In the genomic region with DNA sequence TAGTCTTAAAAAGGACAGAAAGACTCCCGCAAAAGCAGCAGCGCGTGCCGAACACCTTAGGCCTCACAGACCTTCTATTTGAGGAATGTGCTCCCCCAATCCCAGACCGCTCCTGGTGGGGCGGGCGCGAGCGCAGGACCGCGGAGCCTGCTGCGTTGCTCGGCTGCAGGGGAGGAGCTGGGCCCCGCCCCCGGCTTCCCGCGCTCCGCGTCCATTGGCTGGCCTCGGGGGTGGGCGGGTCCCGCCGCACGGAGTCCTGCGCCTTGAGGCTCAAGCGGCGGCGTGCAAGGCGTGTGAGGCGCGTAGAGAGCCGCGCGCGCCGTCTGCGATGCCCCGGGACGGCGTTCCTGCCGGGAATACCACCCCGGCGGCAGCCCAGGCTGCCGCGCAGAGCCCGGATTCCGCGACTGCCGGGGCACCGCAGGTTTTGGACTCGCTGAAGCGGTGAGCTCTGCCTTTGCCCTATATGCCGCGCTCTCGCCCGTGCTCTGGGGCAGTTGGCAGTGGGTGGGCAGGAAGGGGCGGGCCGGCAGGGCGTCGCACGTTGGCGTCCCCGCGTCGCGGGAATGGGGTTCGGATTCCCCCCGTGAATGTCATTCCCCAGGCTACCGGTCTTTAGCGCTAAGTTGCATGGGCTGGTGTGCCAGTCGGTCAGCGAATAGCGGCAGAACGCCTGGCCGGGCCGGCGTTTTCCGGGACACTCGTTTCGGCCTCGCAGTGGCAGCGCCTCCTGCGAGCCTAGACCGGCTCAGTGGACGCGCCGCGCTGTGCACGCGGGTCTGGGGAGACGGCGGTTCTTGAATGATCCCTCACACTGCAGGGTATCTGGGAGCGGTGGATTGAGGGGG, we compare ENCODE assay signal across 1 cellular context.
TF ChIP-seq lines count a peak whose summit lies in the region.

No MANE protein-coding gene starts in this region.

TF ChIP-seq in HepG2, 621 proteins besides CTCF, POLR2A, EP300 and RAD21 (continued from another document and continues in another):
- TF ChIP-seq ZNF276 (CRISPR knock-in tag; IDR thresholded peaks at IDR 0.05; ENCODE audit: low read depth) (peak; percentile 85; the same call in 1 of the 2 replicates), SRF (IDR thresholded peaks at IDR 0.05; ENCODE audit: low read depth, low read length) (no peak), GTF3A (CRISPR knock-in tag; conservative IDR thresholded peaks at IDR 0.05) (no peak), JUN (CRISPR knock-in tag; IDR thresholded peaks at IDR 0.05) (peak; percentile 46; the same call in 1 of the 2 replicates), ZBTB37 (CRISPR knock-in tag; IDR thresholded peaks at IDR 0.05) (no peak), SALL1 (CRISPR knock-in tag; IDR thresholded peaks at IDR 0.05) (peak; percentile 82), RORA (CRISPR knock-in tag; IDR thresholded peaks at IDR 0.05) (no peak), JDP2 (CRISPR knock-in tag; IDR thresholded peaks at IDR 0.05; ENCODE audit: borderline replicate concordance) (no peak), HOXA3 (CRISPR knock-in tag; IDR thresholded peaks at IDR 0.05) (peak; percentile 70), TRIM22 (IDR thresholded peaks at IDR 0.05) (no peak), ZNF136 (CRISPR knock-in tag; IDR thresholded peaks at IDR 0.05; ENCODE audit: low read depth) (0 out of 2 replicates have a peak, but pooled peaks have one; percentile 42), ZNF607 (CRISPR knock-in tag; IDR thresholded peaks at IDR 0.05; ENCODE audit: borderline replicate concordance) (peak; percentile 85; the same call in 1 of the 2 replicates), TMF1 (CRISPR knock-in tag; IDR thresholded peaks at IDR 0.05; ENCODE audit: low read depth) (peak; percentile 95), BORCS8-MEF2B (CRISPR knock-in tag; IDR thresholded peaks at IDR 0.05) (peak; percentile 91), ESRRA (CRISPR knock-in tag; IDR thresholded peaks at IDR 0.05; ENCODE audit: low read depth) (no peak), CHCHD3 (CRISPR knock-in tag; IDR thresholded peaks at IDR 0.05) (peak; percentile 74; the same call in 1 of the 2 replicates), ZNF598 (CRISPR knock-in tag; IDR thresholded peaks at IDR 0.05; ENCODE audit: borderline replicate concordance) (peak; percentile 60; the same call in 1 of the 2 replicates), RNF219 (CRISPR knock-in tag; IDR thresholded peaks at IDR 0.05) (no peak), NBN (conservative IDR thresholded peaks at IDR 0.05) (no peak), NKX3-1 (CRISPR knock-in tag; IDR thresholded peaks at IDR 0.05) (peak; percentile 89), ZNF883 (CRISPR knock-in tag; IDR thresholded peaks at IDR 0.05; ENCODE audit: not compliant biosample characterization) (peak; percentile 96), SAFB2 (CRISPR knock-in tag; IDR thresholded peaks at IDR 0.05; ENCODE audit: borderline replicate concordance, low read depth) (0 out of 2 replicates have a peak, but pooled peaks have one; percentile 67), E2F5 (CRISPR knock-in tag; conservative IDR thresholded peaks at IDR 0.05) (peak; percentile 94), SPEN (CRISPR knock-in tag; IDR thresholded peaks at IDR 0.05; ENCODE audit: low read depth) (peak; percentile 56), NFE2L1 (CRISPR knock-in tag; IDR thresholded peaks at IDR 0.05; ENCODE audit: borderline replicate concordance) (no peak), POGZ (CRISPR knock-in tag; IDR thresholded peaks at IDR 0.05) (0 out of 2 replicates have a peak, but pooled peaks have one; percentile 20), ZSCAN31 (CRISPR knock-in tag; IDR thresholded peaks at IDR 0.05; ENCODE audit: low read depth) (peak; percentile 82), SIN3A (IDR thresholded peaks at IDR 0.05; ENCODE audit: borderline replicate concordance, low read depth, low read length) (no peak), CC2D1A (CRISPR knock-in tag; IDR thresholded peaks at IDR 0.05) (no peak), GATAD1 (CRISPR knock-in tag; IDR thresholded peaks at IDR 0.05) (0 out of 2 replicates have a peak, but pooled peaks have one; percentile 30), ZFP82 (CRISPR knock-in tag; IDR thresholded peaks at IDR 0.05; ENCODE audit: borderline replicate concordance) (peak; percentile 76; the same call in 1 of the 2 replicates), KAT2B (IDR thresholded peaks at IDR 0.05; ENCODE audit: borderline replicate concordance, low read depth, low read length) (no peak), BRD4 (CRISPR knock-in tag; IDR thresholded peaks at IDR 0.05) (no peak), YEATS2 (CRISPR knock-in tag; IDR thresholded peaks at IDR 0.05; ENCODE audit: borderline replicate concordance) (peak; percentile 50; the same call in 1 of the 2 replicates), KAT8 (CRISPR knock-in tag; IDR thresholded peaks at IDR 0.05) (peak; percentile 56; the same call in 1 of the 2 replicates), ZNF782 (CRISPR knock-in tag; IDR thresholded peaks at IDR 0.05; ENCODE audit: borderline replicate concordance) (0 out of 2 replicates have a peak, but pooled peaks have one; percentile 40), CREM (IDR thresholded peaks at IDR 0.05) (no peak), CREM (CRISPR knock-in tag; IDR thresholded peaks at IDR 0.05) (no peak), ZNF263 (CRISPR knock-in tag; IDR thresholded peaks at IDR 0.05) (peak; percentile 38)
- TF ChIP-seq, protein P1, sequence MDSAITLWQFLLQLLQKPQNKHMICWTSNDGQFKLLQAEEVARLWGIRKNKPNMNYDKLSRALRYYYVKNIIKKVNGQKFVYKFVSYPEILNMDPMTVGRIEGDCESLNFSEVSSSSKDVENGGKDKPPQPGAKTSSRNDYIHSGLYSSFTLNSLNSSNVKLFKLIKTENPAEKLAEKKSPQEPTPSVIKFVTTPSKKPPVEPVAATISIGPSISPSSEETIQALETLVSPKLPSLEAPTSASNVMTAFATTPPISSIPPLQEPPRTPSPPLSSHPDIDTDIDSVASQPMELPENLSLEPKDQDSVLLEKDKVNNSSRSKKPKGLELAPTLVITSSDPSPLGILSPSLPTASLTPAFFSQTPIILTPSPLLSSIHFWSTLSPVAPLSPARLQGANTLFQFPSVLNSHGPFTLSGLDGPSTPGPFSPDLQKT (CRISPR knock-in tag; IDR thresholded peaks at IDR 0.05; ENCODE audit: borderline replicate concordance): no peak
- TF ChIP-seq, protein P2, sequence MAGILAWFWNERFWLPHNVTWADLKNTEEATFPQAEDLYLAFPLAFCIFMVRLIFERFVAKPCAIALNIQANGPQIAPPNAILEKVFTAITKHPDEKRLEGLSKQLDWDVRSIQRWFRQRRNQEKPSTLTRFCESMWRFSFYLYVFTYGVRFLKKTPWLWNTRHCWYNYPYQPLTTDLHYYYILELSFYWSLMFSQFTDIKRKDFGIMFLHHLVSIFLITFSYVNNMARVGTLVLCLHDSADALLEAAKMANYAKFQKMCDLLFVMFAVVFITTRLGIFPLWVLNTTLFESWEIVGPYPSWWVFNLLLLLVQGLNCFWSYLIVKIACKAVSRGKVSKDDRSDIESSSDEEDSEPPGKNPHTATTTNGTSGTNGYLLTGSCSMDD (CRISPR knock-in tag; IDR thresholded peaks at IDR 0.05): no peak
- TF ChIP-seq, protein P3, sequence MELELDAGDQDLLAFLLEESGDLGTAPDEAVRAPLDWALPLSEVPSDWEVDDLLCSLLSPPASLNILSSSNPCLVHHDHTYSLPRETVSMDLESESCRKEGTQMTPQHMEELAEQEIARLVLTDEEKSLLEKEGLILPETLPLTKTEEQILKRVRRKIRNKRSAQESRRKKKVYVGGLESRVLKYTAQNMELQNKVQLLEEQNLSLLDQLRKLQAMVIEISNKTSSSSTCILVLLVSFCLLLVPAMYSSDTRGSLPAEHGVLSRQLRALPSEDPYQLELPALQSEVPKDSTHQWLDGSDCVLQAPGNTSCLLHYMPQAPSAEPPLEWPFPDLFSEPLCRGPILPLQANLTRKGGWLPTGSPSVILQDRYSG (CRISPR knock-in tag; IDR thresholded peaks at IDR 0.05): peak; percentile 84; the same call in 1 of the 2 replicates
- TF ChIP-seq, protein P4, sequence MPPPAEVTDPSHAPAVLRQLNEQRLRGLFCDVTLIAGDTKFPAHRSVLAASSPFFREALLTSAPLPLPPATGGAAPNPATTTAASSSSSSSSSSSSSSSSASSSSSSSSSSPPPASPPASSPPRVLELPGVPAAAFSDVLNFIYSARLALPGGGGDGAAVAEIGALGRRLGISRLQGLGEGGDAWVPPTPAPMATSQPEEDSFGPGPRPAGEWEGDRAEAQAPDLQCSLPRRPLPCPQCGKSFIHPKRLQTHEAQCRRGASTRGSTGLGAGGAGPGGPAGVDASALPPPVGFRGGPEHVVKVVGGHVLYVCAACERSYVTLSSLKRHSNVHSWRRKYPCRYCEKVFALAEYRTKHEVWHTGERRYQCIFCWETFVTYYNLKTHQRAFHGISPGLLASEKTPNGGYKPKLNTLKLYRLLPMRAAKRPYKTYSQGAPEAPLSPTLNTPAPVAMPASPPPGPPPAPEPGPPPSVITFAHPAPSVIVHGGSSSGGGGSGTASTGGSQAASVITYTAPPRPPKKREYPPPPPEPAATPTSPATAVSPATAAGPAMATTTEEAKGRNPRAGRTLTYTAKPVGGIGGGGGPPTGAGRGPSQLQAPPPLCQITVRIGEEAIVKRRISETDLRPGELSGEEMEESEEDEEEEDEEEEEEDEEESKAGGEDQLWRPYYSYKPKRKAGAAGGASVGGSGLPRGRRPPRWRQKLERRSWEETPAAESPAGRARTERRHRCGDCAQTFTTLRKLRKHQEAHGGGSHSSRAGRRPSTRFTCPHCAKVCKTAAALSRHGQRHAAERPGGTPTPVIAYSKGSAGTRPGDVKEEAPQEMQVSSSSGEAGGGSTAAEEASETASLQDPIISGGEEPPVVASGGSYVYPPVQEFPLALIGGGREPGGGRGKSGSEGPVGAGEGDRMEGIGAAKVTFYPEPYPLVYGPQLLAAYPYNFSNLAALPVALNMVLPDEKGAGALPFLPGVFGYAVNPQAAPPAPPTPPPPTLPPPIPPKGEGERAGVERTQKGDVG (CRISPR knock-in tag; IDR thresholded peaks at IDR 0.05; ENCODE audit: borderline replicate concordance): no peak
- TF ChIP-seq, protein P5, sequence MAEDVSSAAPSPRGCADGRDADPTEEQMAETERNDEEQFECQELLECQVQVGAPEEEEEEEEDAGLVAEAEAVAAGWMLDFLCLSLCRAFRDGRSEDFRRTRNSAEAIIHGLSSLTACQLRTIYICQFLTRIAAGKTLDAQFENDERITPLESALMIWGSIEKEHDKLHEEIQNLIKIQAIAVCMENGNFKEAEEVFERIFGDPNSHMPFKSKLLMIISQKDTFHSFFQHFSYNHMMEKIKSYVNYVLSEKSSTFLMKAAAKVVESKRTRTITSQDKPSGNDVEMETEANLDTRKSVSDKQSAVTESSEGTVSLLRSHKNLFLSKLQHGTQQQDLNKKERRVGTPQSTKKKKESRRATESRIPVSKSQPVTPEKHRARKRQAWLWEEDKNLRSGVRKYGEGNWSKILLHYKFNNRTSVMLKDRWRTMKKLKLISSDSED (CRISPR knock-in tag; IDR thresholded peaks at IDR 0.05): no peak
